In the genomic region with DNA sequence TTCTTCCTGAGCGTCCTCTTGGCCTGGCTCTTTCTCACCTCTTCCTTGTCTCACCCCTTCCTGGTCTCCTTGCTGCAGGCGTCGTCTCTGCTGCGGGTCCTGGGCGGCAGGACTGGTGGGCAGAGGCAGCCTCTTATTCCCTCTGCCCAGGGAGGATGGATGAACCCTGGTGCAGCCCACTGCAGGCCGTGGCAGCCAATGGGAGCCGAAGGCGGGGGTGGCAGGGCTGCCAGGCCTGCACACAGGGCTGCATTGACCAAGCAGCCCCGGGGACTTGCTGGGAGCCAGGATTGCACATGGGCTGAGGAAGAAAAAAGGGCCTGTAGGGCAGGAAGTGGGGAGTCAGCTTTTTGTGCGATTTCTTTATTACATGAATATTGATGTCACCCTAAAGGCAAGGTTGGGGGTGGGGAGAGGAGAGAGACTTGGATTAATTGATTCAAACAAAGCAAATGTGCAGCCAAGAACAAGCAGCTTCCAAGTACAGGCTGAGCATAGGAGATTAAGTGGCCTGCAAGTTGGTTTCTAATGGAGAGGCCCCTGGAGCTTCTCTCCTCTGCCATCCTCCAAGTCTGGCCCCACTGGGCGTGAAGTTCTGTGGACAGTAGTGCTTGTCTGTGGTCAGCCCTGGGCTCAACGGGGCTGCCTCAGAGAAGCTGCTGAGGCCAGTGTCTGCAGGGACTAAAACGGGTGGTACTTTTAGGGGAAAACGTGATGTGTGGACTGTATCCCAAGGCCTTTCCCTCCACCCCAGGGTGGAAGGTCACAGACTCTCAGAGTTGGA, we compare ENCODE assay signal across 9 cellular contexts. TPM values are rescaled to one million over a fixed set of nuclear protein-coding genes. Genes with fewer than 3 reads are reported as not detected.
DNase-seq lines count a peak whose midpoint lies in the region; ATAC-seq, FAIRE-seq and TF ChIP-seq lines count a peak whose summit lies in the region.
"Had no signal": no experiment of that assay in that cellular context is flagged by ENCODE, and none has a peak within 500 bp of the region (broad histone marks: within the 10 kb centered on the region; RNA-seq: fewer than 3 reads in every experiment).

TSS of gene S100B (minus strand) at position 108 of the 784 bp plus-strand sequence. CDS start 2,667 bp downstream, outside the sequence.

- no peaks in the 10 kb centered on the region for H3K79me2 ChIP-seq in astrocyte (ENCODE audit: insufficient read depth, low read length)

- H3K4me1 ChIP-seq in astrocyte (ENCODE audit: insufficient read depth, low read length) (no peaks in the 10 kb centered on the region), tibial nerve (peaks cover 0 to 54% (median 27%) of the 10 kb centered on the region in 4 donors), ascending aorta (no peaks in the 10 kb centered on the region)

- TF ChIP-seq EP300 in tibial nerve (IDR thresholded peaks at IDR 0.05): peak; percentile 54 to 97

- no peak within 1 kb of the TSS for H3K27ac ChIP-seq in astrocyte (ENCODE audit: low read depth, low read length)
- H3K27ac ChIP-seq in tibial nerve: peak within 1 kb of the TSS; percentile 68 to 93 (median 76)
- H3K27ac ChIP-seq in ascending aorta: no peak within 1 kb of the TSS

- peak; percentile 23 to 35 for ATAC-seq in activated T-cell treated with anti-CD3 and anti-CD28 coated beads, Interleukin-2, amount 50 U/mL, for 4 hours
- ATAC-seq in HG02870 (IDR thresholded peaks at IDR 0.05; ENCODE audit: unreplicated experiment) (no peak), HG03108 (IDR thresholded peaks at IDR 0.05; ENCODE audit: unreplicated experiment) (no peak)

- DNase-seq in activated T-cell treated with anti-CD3 and anti-CD28 coated beads, Interleukin-2, amount 50 U/mL, for 4 hours: no peak
- DNase-seq in activated T-cell treated with anti-CD3 and anti-CD28 coated beads, Interleukin-2, amount 50 U/mL, for 1 hour: no peak
- DNase-seq in astrocyte (ENCODE audit: low read depth) (no peak), medulla oblongata (ENCODE audit: extremely low spot score) (peak; percentile 97), tibial nerve (ENCODE audit: low spot score in 2 of 2) (peak in 1 of 2 donors; percentile 56), ascending aorta (ENCODE audit: low spot score in 2 of 2) (no peak)
- DNase-seq: Calu3 had no signal

- peaks cover 31% of the 10 kb centered on the region for H3K4me1 Mint-ChIP-seq in activated T-cell treated with anti-CD3 and anti-CD28 coated beads, Interleukin-2, amount 50 U/mL, for 4 hours (ENCODE audit: low read depth)
- peaks cover 14% of the 10 kb centered on the region for H3K4me1 Mint-ChIP-seq in astrocyte (ENCODE audit: low read depth, unreplicated experiment)

- no peaks in the 10 kb centered on the region for H4K20me1 ChIP-seq in astrocyte (ENCODE audit: insufficient read depth, low read length)

- no peak within 1 kb of the TSS for H3K4me3 Mint-ChIP-seq in activated T-cell treated with anti-CD3 and anti-CD28 coated beads, Interleukin-2, amount 50 U/mL, for 4 hours
- no peak within 1 kb of the TSS for H3K4me3 Mint-ChIP-seq in astrocyte (ENCODE audit: unreplicated experiment)

- H2AFZ ChIP-seq in astrocyte (ENCODE audit: low read depth, low read length): peak within 1 kb of the TSS; percentile 57

- H3K36me3 ChIP-seq in astrocyte (ENCODE audit: insufficient read depth, low read length) (no peaks in the 10 kb centered on the region), tibial nerve (peaks cover 0 to 8% (median 0%) of the 10 kb centered on the region in 3 donors), ascending aorta (no peaks in the 10 kb centered on the region)

- H3K27ac Mint-ChIP-seq in astrocyte (ENCODE audit: unreplicated experiment): no peak within 1 kb of the TSS

- TF ChIP-seq POLR2A in tibial nerve (IDR thresholded peaks at IDR 0.05): peak; percentile 79 to 81

- intact Hi-C loops in ascending aorta (cut with DNase I): no loop called here

- H3K4me2 ChIP-seq in astrocyte (ENCODE audit: low read length): no peak within 1 kb of the TSS

- H3K9me3 Mint-ChIP-seq in activated T-cell treated with anti-CD3 and anti-CD28 coated beads, Interleukin-2, amount 50 U/mL, for 4 hours: no peaks in the 10 kb centered on the region
- no peaks in the 10 kb centered on the region for H3K9me3 Mint-ChIP-seq in astrocyte (ENCODE audit: unreplicated experiment)

- H3K9me3 ChIP-seq in astrocyte (ENCODE audit: insufficient read depth, low read depth, low read length): no peaks in the 10 kb centered on the region
- no peaks in the 10 kb centered on the region for H3K9me3 ChIP-seq in tibial nerve
- H3K9me3 ChIP-seq in ascending aorta: no peaks in the 10 kb centered on the region

- H3K4me3 ChIP-seq in astrocyte (ENCODE audit: insufficient read depth, low read depth, low read length): no peak within 1 kb of the TSS
- peak within 1 kb of the TSS; percentile 38 to 54 (median 44) for H3K4me3 ChIP-seq in tibial nerve
- H3K4me3 ChIP-seq in ascending aorta: no peak within 1 kb of the TSS

- TF ChIP-seq CTCF in astrocyte (IDR thresholded peaks at IDR 0.05; ENCODE audit: insufficient read depth, low read depth, low read length) (no peak), tibial nerve (IDR thresholded peaks at IDR 0.05) (no peak), ascending aorta (IDR thresholded peaks at IDR 0.05) (no peak)

- H3K27me3 ChIP-seq in astrocyte (ENCODE audit: insufficient read depth, low read length) (peaks cover 3% of the 10 kb centered on the region), tibial nerve (no peaks in the 10 kb centered on the region), ascending aorta (no peaks in the 10 kb centered on the region)

- no peaks in the 10 kb centered on the region for H3K27me3 Mint-ChIP-seq in activated T-cell treated with anti-CD3 and anti-CD28 coated beads, Interleukin-2, amount 50 U/mL, for 4 hours (ENCODE audit: low read depth)
- H3K27me3 Mint-ChIP-seq in astrocyte (ENCODE audit: low read depth, unreplicated experiment): no peaks in the 10 kb centered on the region

- H3K9ac ChIP-seq in astrocyte (ENCODE audit: low read length): no peak within 1 kb of the TSS

- no peak for FAIRE-seq in astrocyte (lab: Jason Lieb, UNC)

- WGBS in tibial nerve, 2 donors: 36 to 43% methylated on average over 13 to 14 of the region's 14 CpGs

- H3K36me3 Mint-ChIP-seq in activated T-cell treated with anti-CD3 and anti-CD28 coated beads, Interleukin-2, amount 50 U/mL, for 4 hours (ENCODE audit: insufficient read depth): no peaks in the 10 kb centered on the region
- H3K36me3 Mint-ChIP-seq in astrocyte (ENCODE audit: low read depth, unreplicated experiment): no peaks in the 10 kb centered on the region

RNA-seq across cellular contexts. Expression of gene S100B, which starts in this region (rescaled TPM):
- under 1 TPM in 2 of 3 donors, not detected in 1; 0.53 to 0.55 TPM for total RNA-seq in activated T-cell treated with anti-CD3 and anti-CD28 coated beads, Interleukin-2, amount 50 U/mL, for 4 hours
- total RNA-seq in astrocyte: 1.0 and 2.0 TPM in 2 replicates
- total RNA-seq in tibial nerve: 1,000 to 10,000 TPM in 1 of 4 donors, 100 to 1,000 TPM in 3; 260 to 1,153 (median 828) TPM
- 0.53 TPM for total RNA-seq in ascending aorta
- total RNA-seq: Calu3 had no signal

Comparison
In these comparisons a context has a peak if more than half of its experiments do, and no peak if none do; other contexts are left out.
1. RNA of gene S100B (total RNA-seq): 260 to 1,153 TPM in tibial nerve; 1.0 to 2.0 TPM in astrocyte, 0.53 TPM in ascending aorta (single experiment) and 0.53 to 0.55 TPM in activated T-cell treated with anti-CD3 and anti-CD28 coated beads, Interleukin-2, amount 50 U/mL, for 4 hours; every median in the first group is over 10 times any median in the second.
2. Peak in ATAC-seq in activated T-cell treated with anti-CD3 and anti-CD28 coated beads, Interleukin-2, amount 50 U/mL, for 4 hours; RNA of the gene not detected or under 1 TPM.
3. H3K27ac ChIP-seq: peak in tibial nerve (4 of 4); none in astrocyte (single experiment) and ascending aorta (0 of 2).
4. H3K4me3 ChIP-seq: peak in tibial nerve (4 of 4); none in astrocyte (single experiment) and ascending aorta (0 of 2).